In genomic region chr20:24995741-24996448, GRCh38 we compare ENCODE assay signal across 13 cellular contexts. TPM values are rescaled to one million over a fixed set of nuclear protein-coding genes. Genes with fewer than 3 reads are reported as not detected.
A peak's percentile ranks its signal among the peaks of the same experiment; 100 is the strongest.
DNase-seq lines count a peak whose midpoint lies in the region.
"Had no signal": no experiment of that assay in that cellular context is flagged by ENCODE, and none has a peak within 500 bp of the region (broad histone marks: within the 10 kb centered on the region; RNA-seq: fewer than 3 reads in every experiment).

No MANE protein-coding gene starts in this region.

- no peak overlapping the region for H2BK5ac ChIP-seq in neuronal stem cell (ENCODE audit: low read length)
- H2BK5ac ChIP-seq in trophoblast cell (ENCODE audit: low read depth, low read length, poor library complexity), result no peak overlapping the region

- H3K14ac ChIP-seq in neuronal stem cell (ENCODE audit: low read length), result no peak overlapping the region
- no peak overlapping the region for H3K14ac ChIP-seq in trophoblast cell (ENCODE audit: low read length)

- H3K4me3 ChIP-seq in neuronal stem cell (ENCODE audit: low read length in 2 of 2) (no peak overlapping the region), trophoblast cell (ENCODE audit: low read depth, low read length) (no peak overlapping the region)
- H3K4me3 ChIP-seq: K562 had no signal

- H3K9me3 ChIP-seq in neuronal stem cell (replicated peaks in 1 of 2; ENCODE audit: control insufficient read depth in 2 of 2, insufficient read depth in 1 of 2, low read depth in 1 of 2, low read length in 2 of 2), result no peaks in the 10 kb centered on the region
- no peaks in the 10 kb centered on the region for H3K9me3 ChIP-seq in trophoblast cell (ENCODE audit: insufficient read depth, low read depth, low read length)
- H3K9me3 ChIP-seq: gastroesophageal sphincter had no signal

- H2BK120ac ChIP-seq in neuronal stem cell (ENCODE audit: low read depth, low read length) (no peak overlapping the region), trophoblast cell (ENCODE audit: insufficient read depth, low read length, poor library complexity) (no peak overlapping the region)

- no peak overlapping the region for H2BK12ac ChIP-seq in neuronal stem cell (ENCODE audit: low read length)
- H2BK12ac ChIP-seq in trophoblast cell (ENCODE audit: low read length), result no peak overlapping the region

- H3K4me1 ChIP-seq in neuronal stem cell (ENCODE audit: control insufficient read depth in 2 of 2, insufficient read depth in 1 of 2, low read depth in 1 of 2, low read length in 2 of 2) (peaks cover 5 to 22% of the 10 kb centered on the region in 2 donors), trophoblast cell (ENCODE audit: control insufficient read depth in 1 of 2, insufficient read depth in 2 of 2, low read length in 2 of 2) (peaks cover 4 to 9% of the 10 kb centered on the region in 2 experiments)

- H3K27me3 ChIP-seq in neuronal stem cell (ENCODE audit: control insufficient read depth in 3 of 3, insufficient read depth in 3 of 3, low read depth in 1 of 3, low read length in 3 of 3), result peaks cover 0 to 24% (median 2%) of the 10 kb centered on the region in 3 experiments
- no peaks in the 10 kb centered on the region for H3K27me3 ChIP-seq in trophoblast cell (ENCODE audit: insufficient read depth, low read length)
- H3K27me3 ChIP-seq: gastroesophageal sphincter had no signal

- H4K91ac ChIP-seq in neuronal stem cell (ENCODE audit: low read depth, low read length, poor library complexity) (no peak overlapping the region), trophoblast cell (ENCODE audit: low read depth, low read length) (no peak overlapping the region)

- WGBS in neuronal stem cell (ENCODE audit: extremely low coverage in 2 of 2, insufficient read length in 2 of 2, insufficient replicate concordance in 1 of 2), 2 donors, result no CpG with 5 or more reads among the region's 9 CpGs
- WGBS in trophoblast cell (ENCODE audit: extremely low coverage, insufficient coverage, insufficient read length), result no CpG with 5 or more reads among the region's 9 CpGs

- H3K79me1 ChIP-seq in neuronal stem cell (ENCODE audit: low read depth, low read length), result no peaks in the 10 kb centered on the region
- H3K79me1 ChIP-seq in trophoblast cell (ENCODE audit: low read length), result peaks cover 8% of the 10 kb centered on the region

- H3K4ac ChIP-seq in neuronal stem cell (ENCODE audit: low read length) (no peak overlapping the region), trophoblast cell (ENCODE audit: low read depth, low read length) (no peak overlapping the region)

- DNase-seq in ELR (ENCODE audit: low read depth), result peak; percentile 15
- peak; percentile 69 for DNase-seq in NCI-H146 treated with DMSO at 0.1 percent for 48 hours (lab: John Stamatoyannopoulos, UW; ENCODE audit: unreplicated experiment)
- no peak for DNase-seq in neuronal stem cell (ENCODE audit: low spot score)
- DNase-seq in D341Med (ENCODE audit: low spot score), result no peak
- DNase-seq in trophoblast cell, result no peak
- DNase-seq in RPMI8226, result no peak
- DNase-seq: activated CD4-positive, alpha-beta T cell treated with anti-CD3 and anti-CD28 coated beads, Interleukin-2, amount 50 U/mL, for 4 hours; activated naive CD4-positive, alpha-beta T cell treated with anti-CD3 and anti-CD28 coated beads, Interleukin-2, amount 50 U/mL, for 16 hours; cortex of kidney; natural killer cell had no signal

- no peaks in the 10 kb centered on the region for H3K36me3 ChIP-seq in neuronal stem cell (replicated peaks in 1 of 2; ENCODE audit: control insufficient read depth in 2 of 2, insufficient read depth in 2 of 2, low read length in 2 of 2)
- H3K36me3 ChIP-seq in trophoblast cell (ENCODE audit: control insufficient read depth in 1 of 2, insufficient read depth in 2 of 2, low read length in 2 of 2), result no peaks in the 10 kb centered on the region
- H3K36me3 ChIP-seq: gastroesophageal sphincter had no signal

- H2AFZ ChIP-seq in neuronal stem cell (ENCODE audit: low read length) (no peak overlapping the region), trophoblast cell (ENCODE audit: insufficient read depth, low read length, poor library complexity) (no peak overlapping the region)

- no peak overlapping the region for H3K9ac ChIP-seq in neuronal stem cell (ENCODE audit: low read depth, low read length, poor library complexity)
- no peak overlapping the region for H3K9ac ChIP-seq in trophoblast cell (ENCODE audit: low read length)

- H2BK15ac ChIP-seq in neuronal stem cell (ENCODE audit: low read length), result no peak overlapping the region

- no peak overlapping the region for H3K4me2 ChIP-seq in neuronal stem cell (ENCODE audit: insufficient read depth, low read length, poor library complexity, severe bottlenecking)
- H3K4me2 ChIP-seq in trophoblast cell (ENCODE audit: low read length), result no peak overlapping the region

- no peak overlapping the region for H3K23ac ChIP-seq in neuronal stem cell (ENCODE audit: low read depth, low read length, poor library complexity)
- no peak overlapping the region for H3K23ac ChIP-seq in trophoblast cell (ENCODE audit: low read length)

- H4K12ac ChIP-seq in trophoblast cell (ENCODE audit: low read depth, low read length), result no peak overlapping the region

- peaks cover 7% of the 10 kb centered on the region for H3K79me2 ChIP-seq in trophoblast cell (ENCODE audit: control insufficient read depth, insufficient read depth, low read length, poor library complexity)

- H2AK5ac ChIP-seq in neuronal stem cell (ENCODE audit: low read depth, low read length), result peak overlapping the region; percentile 22
- H2AK5ac ChIP-seq in trophoblast cell (ENCODE audit: low read length), result no peak overlapping the region

- H4K8ac ChIP-seq in neuronal stem cell (ENCODE audit: low read depth, low read length), result no peak overlapping the region
- H4K8ac ChIP-seq in trophoblast cell (ENCODE audit: low read depth, low read length), result no peak overlapping the region

- no peak overlapping the region for H3K18ac ChIP-seq in neuronal stem cell (ENCODE audit: low read length)
- no peak overlapping the region for H3K18ac ChIP-seq in trophoblast cell (ENCODE audit: low read length)

- H3K27ac ChIP-seq in cingulate gyrus (ENCODE audit: low read depth, low read length), result peak overlapping the region; percentile 58
- no peak overlapping the region for H3K27ac ChIP-seq in neuronal stem cell (replicated peaks; ENCODE audit: low read length)
- no peak overlapping the region for H3K27ac ChIP-seq in trophoblast cell (ENCODE audit: low read depth, low read length)

RNA-seq across cellular contexts. Expression of gene APMAP, which starts 3.3 kb away (rescaled TPM):
- polyA plus RNA-seq in neuronal stem cell (2013, experiment 1 of 2), result 56.3 TPM
- 57.5 TPM for polyA plus RNA-seq in neuronal stem cell (2013, experiment 2 of 2)
- polyA plus RNA-seq in trophoblast cell (2013), result 60.5 and 62.0 TPM in 2 replicates

RNA-seq across cellular contexts. Expression of gene CST7, which starts 46.8 kb away (rescaled TPM):
- not detected for polyA plus RNA-seq in neuronal stem cell (2013, experiment 1 of 2)
- not detected for polyA plus RNA-seq in neuronal stem cell (2013, experiment 2 of 2)
- 0.74 and 0.86 TPM in 2 replicates for polyA plus RNA-seq in trophoblast cell (2013)
- polyA plus RNA-seq: K562 had no signal

Comparison
In these comparisons a context has a peak if more than half of its experiments do, and no peak if none do; other contexts are left out.
1. DNase-seq: peak in ELR (single experiment) and NCI-H146 treated with DMSO at 0.1 percent for 48 hours (single experiment); none in neuronal stem cell (single experiment), D341Med (single experiment), trophoblast cell (0 of 2) and RPMI8226 (single experiment).